Comparison of ENCODE assay signal across 1 cellular context in genomic region chr3:101879623-101880284, GRCh38.
TF ChIP-seq lines count a peak whose summit lies in the region.

No MANE protein-coding gene starts in this region.

TF ChIP-seq in H1, 55 proteins besides CTCF, POLR2A, EP300 and RAD21 (continued from another document):
- TF ChIP-seq ATF3 (IDR thresholded peaks at IDR 0.05; ENCODE audit: insufficient read depth, low read depth, low read length) (no peak), JUN (IDR thresholded peaks at IDR 0.05; ENCODE audit: low read depth, low read length) (no peak)
